In the genomic region with DNA sequence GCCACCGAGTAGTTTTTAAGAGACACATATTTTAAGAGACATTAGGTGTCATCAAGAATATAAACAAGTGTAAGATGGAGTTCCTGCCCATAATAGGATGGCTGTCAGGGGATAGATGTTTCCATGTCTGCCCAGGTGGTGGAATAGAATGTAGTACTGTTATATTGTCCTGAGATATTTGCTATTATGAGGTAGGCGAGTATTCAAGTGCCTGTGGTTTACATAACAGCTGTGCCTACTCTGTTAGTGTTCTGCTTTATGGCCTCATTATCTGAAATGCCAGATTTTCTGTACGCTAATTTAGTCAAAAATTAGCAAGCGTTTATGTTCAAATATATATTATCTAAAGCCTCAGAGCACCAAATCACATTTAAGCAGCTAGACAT, we compare ENCODE assay signal across 12 cellular contexts.
DNase-seq lines count a peak whose midpoint lies in the region; ATAC-seq and TF ChIP-seq lines count a peak whose summit lies in the region.
"Had no signal": no experiment of that assay in that cellular context is flagged by ENCODE, and none has a peak within 500 bp of the region (broad histone marks: within the 10 kb centered on the region; RNA-seq: fewer than 3 reads in every experiment).

No MANE protein-coding gene starts in this region.

- H3K27ac ChIP-seq in upper lobe of right lung (no peak overlapping the region), prostate gland (no peak overlapping the region), GM23338 (ENCODE audit: low read depth) (no peak overlapping the region), RWPE1 (no peak overlapping the region)
- H3K27ac ChIP-seq: HL-60 had no signal

- peak; percentile 41 for DNase-seq in NCI-H510A treated with DMSO at 0.1 percent for 48 hours (lab: John Stamatoyannopoulos, UW)
- no peak for DNase-seq in NCI-H510A (lab: John Stamatoyannopoulos, UW)
- peak; percentile 68 for DNase-seq in NCI-H524 treated with DMSO at 0.1 percent for 48 hours (lab: John Stamatoyannopoulos, UW)
- no peak for DNase-seq in chondrocyte (ENCODE audit: low spot score)
- no peak for DNase-seq in upper lobe of right lung
- no peak for DNase-seq in prostate gland (ENCODE audit: low spot score)
- no peak for DNase-seq in GM23338 (ENCODE audit: low spot score)
- DNase-seq in RWPE1 (ENCODE audit: low spot score) = no peak
- DNase-seq: activated gamma-delta T cell treated with Interleukin-2 at 50 U/mL for 16 hours, activated T-cell treated with anti-CD3 and anti-CD28 coated beads for 4 hours, Right ventricle myocardium superior had no signal

- H3K4me3 ChIP-seq in upper lobe of right lung (no peak overlapping the region), prostate gland (no peak overlapping the region), GM23338 (no peak overlapping the region)

- H3K4me2 ChIP-seq in GM23338 = no peak overlapping the region

- no peaks in the 10 kb centered on the region for H3F3A ChIP-seq in GM23338 (replicated peaks; ENCODE audit: low read depth)

- POLR2A ChIA-PET in RWPE1 (lab: Yijun Ruan, JAX; ENCODE audit: low non-redundant PET) = no interaction called here

- no peaks in the 10 kb centered on the region for H3K27me3 Mint-ChIP-seq in chondrocyte (ENCODE audit: low read depth)
- H3K27me3 Mint-ChIP-seq in GM23338 (ENCODE audit: insufficient read depth, low read depth, poor library complexity) = peaks cover 2% of the 10 kb centered on the region

- no peak for TF ChIP-seq CTCF in chondrocyte (IDR thresholded peaks at IDR 0.05)
- no peak for TF ChIP-seq CTCF in upper lobe of right lung (IDR thresholded peaks at IDR 0.05)
- no peak for TF ChIP-seq CTCF in prostate gland (IDR thresholded peaks at IDR 0.05)
- no peak for TF ChIP-seq CTCF in GM23338 (conservative IDR thresholded peaks at IDR 0.05; ENCODE audit: low read depth in 2 of 2)
- TF ChIP-seq CTCF in RWPE1 (conservative IDR thresholded peaks at IDR 0.05; ENCODE audit: low read depth) = no peak

- H3K4me1 ChIP-seq in upper lobe of right lung (peaks cover 4% of the 10 kb centered on the region), prostate gland (replicated peaks) (no peaks in the 10 kb centered on the region), GM23338 (ENCODE audit: insufficient read depth) (no peaks in the 10 kb centered on the region)

- intact Hi-C loops in upper lobe of right lung (cut with DNase I) = loop anchor here (10.0 kb wide), 1 partner anchor 203 kb away; no protein-coding TSS in a partner anchor
- intact Hi-C loops in prostate gland (cut with DNase I) = loop anchor here (5.0 to 10.0 kb wide), 2 partner anchors 205 to 327 kb away; no protein-coding TSS in a partner anchor

- H3K36me3 Mint-ChIP-seq in chondrocyte (ENCODE audit: low read depth) (peaks cover 8% of the 10 kb centered on the region), GM23338 (ENCODE audit: low read depth) (no peaks in the 10 kb centered on the region)

- H3K36me3 ChIP-seq in upper lobe of right lung = no peaks in the 10 kb centered on the region
- H3K36me3 ChIP-seq in prostate gland = no peaks in the 10 kb centered on the region
- H3K36me3 ChIP-seq in GM23338 (ENCODE audit: insufficient read depth) = no peaks in the 10 kb centered on the region

- H3K79me2 ChIP-seq in GM23338 (replicated peaks; ENCODE audit: insufficient read depth) = no peaks in the 10 kb centered on the region

- H3K27me3 ChIP-seq in upper lobe of right lung (no peaks in the 10 kb centered on the region), prostate gland (replicated peaks; ENCODE audit: insufficient read depth) (no peaks in the 10 kb centered on the region), GM23338 (ENCODE audit: insufficient read depth) (no peaks in the 10 kb centered on the region)

- H3K4me1 Mint-ChIP-seq in chondrocyte (ENCODE audit: low read depth) (peaks cover 17% of the 10 kb centered on the region), GM23338 (peaks cover 8% of the 10 kb centered on the region; the same call in 2 of the 3 replicates)

- WGBS in prostate gland = 86% methylated on average over 4 of the region's 4 CpGs

- no peaks in the 10 kb centered on the region for H3K9me3 Mint-ChIP-seq in chondrocyte (ENCODE audit: low read depth)
- H3K9me3 Mint-ChIP-seq in GM23338 = no peaks in the 10 kb centered on the region; the same call in 2 of the 3 replicates

- no peaks in the 10 kb centered on the region for H3K9me2 ChIP-seq in GM23338 (ENCODE audit: insufficient read depth)

- no peaks in the 10 kb centered on the region for H4K20me1 ChIP-seq in GM23338 (replicated peaks; ENCODE audit: insufficient read depth)

- ATAC-seq in upper lobe of right lung (peak; percentile 41), GM23338 (no peak)

- TF ChIP-seq POLR2A in prostate gland (IDR thresholded peaks at IDR 0.05) = no peak

- H3K4me3 Mint-ChIP-seq in chondrocyte (ENCODE audit: unreplicated experiment) (no peak overlapping the region), GM23338 (no peak overlapping the region)

- H2AFZ ChIP-seq in GM23338 = no peak overlapping the region

- CTCF ChIA-PET in RWPE1 (lab: Yijun Ruan, JAX) = interaction anchor here (1.1 to 1.6 kb wide), 8 partner anchors 12 to 288 kb away, joined by 3 to 16 read pairs (median 5); no protein-coding TSS in a partner anchor

- H3K9me3 ChIP-seq in upper lobe of right lung (no peaks in the 10 kb centered on the region), prostate gland (no peaks in the 10 kb centered on the region)

- H3K27ac Mint-ChIP-seq in chondrocyte (ENCODE audit: unreplicated experiment) (peak overlapping the region; percentile 29), GM23338 (no peak overlapping the region)

TF ChIP-seq in GM23338, 12 proteins besides CTCF, POLR2A, EP300 and RAD21:
- TF ChIP-seq ZNF114 (CRISPR knock-in tag; IDR thresholded peaks at IDR 0.05) (no peak), STAT1 (IDR thresholded peaks at IDR 0.05; ENCODE audit: unreplicated experiment) (no peak), NANOG (IDR thresholded peaks at IDR 0.05; ENCODE audit: borderline replicate concordance) (no peak)

Comparison
In these comparisons a context has a peak if more than half of its experiments do, and no peak if none do; other contexts are left out.
1. DNase-seq: peak in NCI-H510A treated with DMSO at 0.1 percent for 48 hours (single experiment) and NCI-H524 treated with DMSO at 0.1 percent for 48 hours (single experiment); none in NCI-H510A (single experiment), chondrocyte (single experiment), upper lobe of right lung (single experiment), prostate gland (single experiment), GM23338 (single experiment) and RWPE1 (single experiment).